In genomic region chr1:102463328-102463727, GRCh38 we compare ENCODE assay signal across 31 cellular contexts.
"Had no signal": no experiment of that assay in that cellular context is flagged by ENCODE, and none has a peak within 500 bp of the region (broad histone marks: within the 10 kb centered on the region; RNA-seq: fewer than 3 reads in every experiment).

No MANE protein-coding gene starts in this region.

- H3K4me1 ChIP-seq: adrenal gland, body of pancreas, breast epithelium had no signal

- H3K4me3 ChIP-seq: adrenal gland, body of pancreas, breast epithelium had no signal

- ATAC-seq: activated CD8-positive, alpha-beta T cell treated with anti-CD3 and anti-CD28 coated beads for 36 hours; activated naive CD4-positive, alpha-beta T cell treated with anti-CD3 and anti-CD28 coated beads, Interleukin-2, amount 50 U/mL, for 72 hours; activated T-cell treated with anti-CD3 and anti-CD28 coated beads, Interleukin-2, amount 50 U/mL, for 4 hours; activated T-cell treated with anti-CD3 and anti-CD28 coated beads, Interleukin-2, amount 50 U/mL, for 72 hours; activated T-helper 17 cell treated with anti-CD3 and anti-CD28 coated beads, Interleukin-2, amount 50 U/mL, for 72 hours; body of pancreas had no signal

- DNase-seq: activated B cell treated with CpG ODN at 0.5 μM for 24 hours; activated CD4-positive, alpha-beta memory T cell treated with anti-CD3 and anti-CD28 coated beads for 36 hours; activated CD4-positive, alpha-beta T cell treated with anti-CD3 and anti-CD28 coated beads for 4 hours; activated CD4-positive, alpha-beta T cell treated with anti-CD3 and anti-CD28 coated beads, Interleukin-2, amount 10 ng/mL, durations not matched to agents 24 days and 14 days; activated CD4-positive, alpha-beta T cell treated with anti-CD3 and anti-CD28 coated beads, Interleukin-2, amount 50 U/mL, for 1 hour; activated CD4-positive, alpha-beta T cell treated with anti-CD3 and anti-CD28 coated beads, Interleukin-2, amount 50 U/mL, for 4 hours; activated CD4-positive, CD25-positive, alpha-beta regulatory T cell treated with anti-CD3 and anti-CD28 coated beads, Interleukin-2, amount 50 U/mL, for 72 hours; activated CD8-positive, alpha-beta memory T cell treated with anti-CD3 and anti-CD28 coated beads, Interleukin-2, amount 50 U/mL, for 4 hours; activated CD8-positive, alpha-beta T cell treated with anti-CD3 and anti-CD28 coated beads for 36 hours; activated effector memory CD4-positive, alpha-beta T cell treated with anti-CD3 and anti-CD28 coated beads, Interleukin-2, amount 50 U/mL, for 16 hours; activated gamma-delta T cell treated with Interleukin-2 at 50 U/mL for 16 hours; activated naive CD4-positive, alpha-beta T cell; activated naive CD4-positive, alpha-beta T cell treated with anti-CD3 and anti-CD28 coated beads for 36 hours; activated naive CD4-positive, alpha-beta T cell treated with anti-CD3 and anti-CD28 coated beads, Interleukin-2, amount 50 U/mL, for 16 hours; activated naive CD8-positive, alpha-beta T cell treated with anti-CD3 and anti-CD28 coated beads for 36 hours; activated T-cell treated with anti-CD3 and anti-CD28 coated beads for 4 hours; activated T-cell treated with anti-CD3 and anti-CD28 coated beads, Interleukin-2, amount 50 U/mL, for 1 hour; activated T-cell treated with anti-CD3 and anti-CD28 coated beads, Interleukin-2, amount 50 U/mL, for 4 hours; activated T-cell treated with anti-CD3 and anti-CD28 coated beads, Interleukin-2, amount 50 U/mL, for 72 hours; adrenal gland; amniotic stem cell; aorta; body of pancreas; brain microvascular endothelial cell; central memory CD4-positive, alpha-beta T cell; T-helper 2 cell; T-helper 9 cell had no signal

- H3K27me3 ChIP-seq: adrenal gland, body of pancreas, brain microvascular endothelial cell, breast epithelium had no signal

- H3K27ac ChIP-seq: adrenal gland, body of pancreas, brain microvascular endothelial cell, breast epithelium, VCaP had no signal

- H3K36me3 ChIP-seq: adrenal gland, brain microvascular endothelial cell, breast epithelium had no signal

- H3K9me3 ChIP-seq: adrenal gland, body of pancreas, breast epithelium had no signal
